Comparison of ENCODE assay signal across 20 cellular contexts in genomic region chr13:112747256-112747655, GRCh38. TPM values are rescaled to one million over a fixed set of nuclear protein-coding genes. Genes with fewer than 3 reads are reported as not detected.
DNase-seq lines count a peak whose midpoint lies in the region; ATAC-seq and TF ChIP-seq lines count a peak whose summit lies in the region.
"Had no signal": no experiment of that assay in that cellular context is flagged by ENCODE, and none has a peak within 500 bp of the region (broad histone marks: within the 10 kb centered on the region; RNA-seq: fewer than 3 reads in every experiment).

No MANE protein-coding gene starts in this region.

- no peaks in the 10 kb centered on the region for H3K36me3 Mint-ChIP-seq in WTC11

- WGBS in transverse colon (ENCODE audit: low coverage in 1 of 2), 2 donors, result 45 to 92% methylated on average over 7 to 9 of the region's 9 CpGs

- no peak for TF ChIP-seq EP300 in transverse colon (IDR thresholded peaks at IDR 0.05; ENCODE audit: low read depth)

- DNase-seq in DMS79 (lab: John Stamatoyannopoulos, UW), result peak; percentile 96
- DNase-seq in WTC11 (ENCODE audit: low spot score), result no peak
- DNase-seq in globus pallidus (ENCODE audit: low spot score), result peak; percentile 65
- DNase-seq in putamen (ENCODE audit: low spot score), result peak; percentile 60
- DNase-seq in GDM1 (lab: John Stamatoyannopoulos, UW), result no peak
- DNase-seq in omental fat pad (ENCODE audit: low spot score), result no peak
- DNase-seq in GOT3 (lab: John Stamatoyannopoulos, UW), result no peak
- DNase-seq in transverse colon, result no peak
- DNase-seq: activated CD4-positive, alpha-beta T cell treated with anti-CD3 and anti-CD28 coated beads, Interleukin-2, amount 50 U/mL, for 48 hours; activated naive CD4-positive, alpha-beta T cell treated with Interleukin-2 at 50 U/mL for 16 hours; activated T-cell treated with anti-CD3 and anti-CD28 coated beads for 4 hours; amniotic stem cell; left ventricle myocardium superior; MV-4-11; NCI-H187 treated with DMSO at 0.1 percent for 48 hours; NCI-H345; right cardiac atrium had no signal

- no peaks in the 10 kb centered on the region for H3K4me1 ChIP-seq in transverse colon

- POLR2A ChIA-PET in WTC11 (lab: Charles Lee), result no interaction called here

- no peaks in the 10 kb centered on the region for H3K9me3 ChIP-seq in transverse colon
- H3K9me3 ChIP-seq: SJSA1 had no signal

- H3K36me3 ChIP-seq in transverse colon, result no peaks in the 10 kb centered on the region
- H3K36me3 ChIP-seq: SJSA1 had no signal

- no peak overlapping the region for H3K4me3 Mint-ChIP-seq in WTC11

- TF ChIP-seq CTCF in WTC11 (IDR thresholded peaks at IDR 0.05), result no peak
- TF ChIP-seq CTCF in omental fat pad (IDR thresholded peaks at IDR 0.05), result no peak
- no peak for TF ChIP-seq CTCF in transverse colon (IDR thresholded peaks at IDR 0.05)

- no peaks in the 10 kb centered on the region for H3K27me3 Mint-ChIP-seq in WTC11 (ENCODE audit: low read depth)

- TF ChIP-seq POLR2A in transverse colon (IDR thresholded peaks at IDR 0.05), result no peak

- no peak overlapping the region for H3K4me3 ChIP-seq in transverse colon
- H3K4me3 ChIP-seq: SJSA1 had no signal

- H3K27ac Mint-ChIP-seq in WTC11, result peak overlapping the region; percentile 9; the same call in 1 of the 2 replicates

- H3K4me1 Mint-ChIP-seq in WTC11, result peaks cover 54% of the 10 kb centered on the region

- intact Hi-C loops in transverse colon (cut with DNase I; ENCODE audit: low total_unique reads), result no loop called here

- ATAC-seq in WTC11 (no peak), omental fat pad (ENCODE audit: low FRiP score) (no peak)
- ATAC-seq: left ventricle myocardium superior, Panc1, right cardiac atrium had no signal

- in situ Hi-C loops in transverse colon (cut with MboI; ENCODE audit: low pct_ligation_motif_present in 1 of 4, low pct_unique_long_range_greater_than_20kb in 1 of 4, low sequenced_read_pairs in 3 of 4), result no loop called here

- no peaks in the 10 kb centered on the region for H3K27me3 ChIP-seq in transverse colon
- H3K27me3 ChIP-seq: SJSA1 had no signal

- CTCF ChIA-PET in WTC11 (lab: Charles Lee), result interaction anchor here (1.2 kb wide), 1 partner anchor 106 kb away, joined by 3 read pairs; no protein-coding TSS in a partner anchor

- H3K9me3 Mint-ChIP-seq in WTC11, result no peaks in the 10 kb centered on the region

- no peak overlapping the region for H3K27ac ChIP-seq in transverse colon
- H3K27ac ChIP-seq: SJSA1, VCaP had no signal

TF ChIP-seq in WTC11, 78 proteins besides CTCF, POLR2A, EP300 and RAD21 (continues in another document):
- TF ChIP-seq PREB (CRISPR knock-in tag; IDR thresholded peaks at IDR 0.05; ENCODE audit: borderline replicate concordance) (no peak), NFYB (CRISPR knock-in tag; conservative IDR thresholded peaks at IDR 0.05; ENCODE audit: low read depth) (no peak), ZNF512 (CRISPR knock-in tag; IDR thresholded peaks at IDR 0.05; ENCODE audit: borderline replicate concordance) (no peak), ZNF121 (CRISPR knock-in tag; IDR thresholded peaks at IDR 0.05) (no peak), PRRX2 (CRISPR knock-in tag; IDR thresholded peaks at IDR 0.05) (no peak), KAT7 (CRISPR knock-in tag; IDR thresholded peaks at IDR 0.05; ENCODE audit: borderline replicate concordance) (no peak), ZNF219 (CRISPR knock-in tag; IDR thresholded peaks at IDR 0.05; ENCODE audit: borderline replicate concordance) (no peak), SP1 (CRISPR knock-in tag; conservative IDR thresholded peaks at IDR 0.05) (no peak), GTF2I (CRISPR knock-in tag; conservative IDR thresholded peaks at IDR 0.05) (no peak), ZBTB21 (CRISPR knock-in tag; IDR thresholded peaks at IDR 0.05; ENCODE audit: borderline replicate concordance) (no peak), ZNF671 (CRISPR knock-in tag; IDR thresholded peaks at IDR 0.05) (no peak), ZNF532 (CRISPR knock-in tag; IDR thresholded peaks at IDR 0.05; ENCODE audit: borderline replicate concordance) (no peak), FOXP1 (CRISPR knock-in tag; IDR thresholded peaks at IDR 0.05; ENCODE audit: borderline replicate concordance) (no peak), NR2C2 (CRISPR knock-in tag; IDR thresholded peaks at IDR 0.05) (no peak), CREB1 (CRISPR knock-in tag; IDR thresholded peaks at IDR 0.05) (no peak), RELA (CRISPR knock-in tag; IDR thresholded peaks at IDR 0.05; ENCODE audit: borderline replicate concordance) (no peak), ATF6 (CRISPR knock-in tag; IDR thresholded peaks at IDR 0.05) (no peak), E2F1 (CRISPR knock-in tag; IDR thresholded peaks at IDR 0.05) (no peak)

RNA-seq across cellular contexts. Expression of gene ATP11A, which starts 57.4 kb away (rescaled TPM):
- 100 to 133 TPM (median 126 TPM) in 3 replicates for total RNA-seq in WTC11 (2021)
- 10 to 100 TPM; 32.8 to 61.4 (median 45.7) TPM for total RNA-seq in omental fat pad
- total RNA-seq in transverse colon, result 10 to 100 TPM; 10.2 to 17.5 (median 13.3) TPM

Comparison
In these comparisons a context has a peak if more than half of its experiments do, and no peak if none do; other contexts are left out.
1. DNase-seq: peak in DMS79 (single experiment), globus pallidus (single experiment) and putamen (single experiment); none in WTC11 (single experiment), GDM1 (single experiment), omental fat pad (single experiment), GOT3 (single experiment) and transverse colon (single experiment).